13 cellular contexts compared by ENCODE assay signal in genomic region chr4:111398906-111399330, GRCh38.
DNase-seq lines count a peak whose midpoint lies in the region; ATAC-seq, FAIRE-seq and TF ChIP-seq lines count a peak whose summit lies in the region.
"Had no signal": no experiment of that assay in that cellular context is flagged by ENCODE, and none has a peak within 500 bp of the region (broad histone marks: within the 10 kb centered on the region; RNA-seq: fewer than 3 reads in every experiment).

No MANE protein-coding gene starts in this region.

- H3K27me3 ChIP-seq in SJCRH30 = no peaks in the 10 kb centered on the region
- H3K27me3 ChIP-seq: Peyer's patch had no signal

- H3K27ac Mint-ChIP-seq in nephron = peak overlapping the region; percentile 15 to 89 (median 86)

- no peak for ATAC-seq in HG03045 (IDR thresholded peaks at IDR 0.05; ENCODE audit: unreplicated experiment)
- ATAC-seq: stimulated activated naive CD8-positive, alpha-beta T cell treated with anti-CD3 and anti-CD28 coated beads, Interleukin-15, Interleukin-2, amounts not matched to agents 100 U/mL and 50 U/mL, for 24 hours had no signal

- no peaks in the 10 kb centered on the region for H3K36me3 ChIP-seq in SJCRH30
- H3K36me3 ChIP-seq: Peyer's patch had no signal

- H3K4me3 ChIP-seq in SJCRH30 = peak overlapping the region; percentile 20
- no peak overlapping the region for H3K4me3 ChIP-seq in fibroblast of the aortic adventitia (ENCODE audit: low read depth, low read length)
- H3K4me3 ChIP-seq: Peyer's patch had no signal

- TF ChIP-seq CTCF in fibroblast of the aortic adventitia (IDR thresholded peaks at IDR 0.05; ENCODE audit: insufficient read depth, low read length) = no peak
- no peak for TF ChIP-seq CTCF in nephron (IDR thresholded peaks at IDR 0.05; ENCODE audit: unreplicated experiment in 3 of 3)

- peaks cover 34% of the 10 kb centered on the region for H3K4me1 ChIP-seq in SJCRH30
- H3K4me1 ChIP-seq: Peyer's patch had no signal

- peaks cover 2% of the 10 kb centered on the region for H3K9me3 Mint-ChIP-seq in nephron

- no peaks in the 10 kb centered on the region for H3K27me3 Mint-ChIP-seq in nephron (ENCODE audit: low read depth)

- peak overlapping the region in 1 of 3 experiments; percentile 4 for H3K4me3 Mint-ChIP-seq in nephron

- DNase-seq in EH (ENCODE audit: low read depth) (peak; percentile 9), SJCRH30 (peak; percentile 60 to 87), fibroblast of the aortic adventitia (ENCODE audit: low read depth) (peak; percentile 52), SIG-M5 treated with dmso at 0.1 percent for 504 hours (lab: John Stamatoyannopoulos, UW; ENCODE audit: unreplicated experiment) (no peak), GM19239 (ENCODE audit: insufficient read length, low spot score) (no peak), KG1 (lab: John Stamatoyannopoulos, UW) (no peak)
- DNase-seq: mesenchymal stem cell; Peyer's patch; stimulated activated CD4-positive, alpha-beta T cell treated with anti-CD3 and anti-CD28 coated beads, Interleukin-4, amount 100 ng/mL, for 4 hours; stimulated activated naive CD8-positive, alpha-beta T cell treated with anti-CD3 and anti-CD28 coated beads, Interleukin-15, Interleukin-2, amounts not matched to agents 100 U/mL and 50 U/mL, for 24 hours had no signal

- H3K36me3 Mint-ChIP-seq in nephron (ENCODE audit: low read depth) = no peaks in the 10 kb centered on the region

- no peaks in the 10 kb centered on the region for H3K9me3 ChIP-seq in SJCRH30 (replicated peaks)
- H3K9me3 ChIP-seq: Peyer's patch had no signal

- no peak for FAIRE-seq in GM19239 (lab: Jason Lieb, UNC)

- H3K27ac ChIP-seq in SJCRH30 = peak overlapping the region; percentile 85
- H3K27ac ChIP-seq: C4-2B, Peyer's patch had no signal

- peaks cover 39% of the 10 kb centered on the region for H3K4me1 Mint-ChIP-seq in nephron

Comparison
In these comparisons a context has a peak if more than half of its experiments do, and no peak if none do; other contexts are left out.
1. DNase-seq: peak in EH (single experiment), SJCRH30 (2 of 2) and fibroblast of the aortic adventitia (single experiment); none in SIG-M5 treated with dmso at 0.1 percent for 504 hours (single experiment), GM19239 (single experiment) and KG1 (single experiment).